Comparison of ENCODE assay signal across 9 cellular contexts in genomic region chr14:66495214-66496098, GRCh38. TPM values are rescaled to one million over a fixed set of nuclear protein-coding genes. Genes with fewer than 3 reads are reported as not detected.
DNase-seq lines count a peak whose midpoint lies in the region; ATAC-seq, FAIRE-seq and TF ChIP-seq lines count a peak whose summit lies in the region.
"Had no signal": no experiment of that assay in that cellular context is flagged by ENCODE, and none has a peak within 500 bp of the region (broad histone marks: within the 10 kb centered on the region; RNA-seq: fewer than 3 reads in every experiment).

No MANE protein-coding gene starts in this region.

- H3K9me3 ChIP-seq in pancreas: no peaks in the 10 kb centered on the region

- H3K4me1 ChIP-seq in pancreas: peaks cover 10 to 16% (median 11%) of the 10 kb centered on the region in 3 donors

- peak; percentile 94 for FAIRE-seq in D721Med (lab: Jason Lieb, UNC)
- FAIRE-seq in pancreas (lab: Jason Lieb, UNC): peak; percentile 97

- H3K27ac ChIP-seq in pancreas: peak overlapping the region in 3 of 4 donors; percentile 13 to 56 (median 39)

- H3K4me3 ChIP-seq in pancreas: peak overlapping the region in 1 of 4 donors; percentile 3

- intact Hi-C loops in pancreas (cut with DNase I): no loop called here

- H3K36me3 ChIP-seq in pancreas: no peaks in the 10 kb centered on the region

- no peak for DNase-seq in D721Med (ENCODE audit: insufficient read length, low spot score)
- DNase-seq in NCI-H82 (lab: John Stamatoyannopoulos, UW): peak; percentile 71
- DNase-seq in activated naive CD4-positive, alpha-beta T cell treated with anti-CD3 and anti-CD28 coated beads, Interleukin-2, amount 50 U/mL, for 16 hours: peak; percentile 21
- peak; percentile 78 for DNase-seq in globus pallidus (ENCODE audit: low spot score)
- peak in 4 of 6 donors; percentile 23 to 53 (median 40) for DNase-seq in pancreas

- H3K27me3 ChIP-seq in pancreas: no peaks in the 10 kb centered on the region

- ATAC-seq in GM19395 (IDR thresholded peaks at IDR 0.05; ENCODE audit: unreplicated experiment) (peak; percentile 90), HG03469 (IDR thresholded peaks at IDR 0.05; ENCODE audit: unreplicated experiment) (peak; percentile 65), pancreas (peak; percentile 88 to 95 (median 91)), HG03045 (IDR thresholded peaks at IDR 0.05; ENCODE audit: unreplicated experiment) (no peak)

- WGBS in pancreas, 2 donors: 1% methylated on average over 4 of the region's 4 CpGs

- TF ChIP-seq CTCF in D721Med (IDR thresholded peaks at IDR 0.05; ENCODE audit: insufficient read depth, missing control alignments) (peak; percentile 91), pancreas (IDR thresholded peaks at IDR 0.05) (peak; percentile 30 to 72 (median 60))

RNA-seq across cellular contexts. Expression of gene CCDC196, which starts 9.3 kb away (rescaled TPM):
- 1 to 10 TPM in 4 of 6 donors, under 1 TPM in 1, not detected in 1; 0.43 to 6.6 (median 1.7) TPM for total RNA-seq in pancreas
- 1 to 10 TPM in 1 of 2 donors, not detected in 1; 1.2 TPM for polyA plus RNA-seq in pancreas
- total RNA-seq: activated CD8-positive, alpha-beta memory T cell treated with anti-CD3 and anti-CD28 coated beads for 36 hours had no signal

RNA-seq across cellular contexts. Expression of gene GPHN, which starts 12.5 kb away (rescaled TPM):
- total RNA-seq in pancreas: 10 to 100 TPM; 21.3 to 47.6 (median 24.4) TPM
- polyA plus RNA-seq in pancreas: 10 to 100 TPM; 20.3 to 30.4 TPM
